Comparison of ENCODE assay signal across 25 cellular contexts in the genomic region with DNA sequence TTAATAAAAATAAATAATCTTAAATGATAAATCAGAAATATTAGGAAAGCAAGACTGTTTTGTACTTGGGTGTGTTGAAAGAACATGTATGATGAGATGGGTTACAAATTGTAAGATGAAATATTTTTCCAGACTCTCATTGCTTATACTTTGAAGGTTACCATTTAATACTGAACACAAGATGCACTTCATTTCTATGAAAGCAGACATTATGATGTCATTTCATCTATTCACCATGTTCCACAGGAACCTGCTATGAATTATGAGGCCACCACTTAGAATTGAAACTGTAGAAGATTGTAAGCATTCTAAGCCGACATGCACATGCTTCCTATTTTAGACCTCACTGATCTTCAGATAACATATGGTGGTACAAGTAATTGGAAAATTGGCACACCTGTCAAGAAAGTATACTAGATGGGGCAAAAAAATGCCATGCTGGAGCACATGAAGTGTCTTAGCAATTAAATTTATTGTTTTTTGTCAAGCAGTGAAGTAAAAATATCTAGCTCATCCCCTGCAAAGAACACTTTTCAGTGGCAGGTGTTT.
DNase-seq lines count a peak whose midpoint lies in the region; ATAC-seq lines count a peak whose summit lies in the region.
"Had no signal": no experiment of that assay in that cellular context is flagged by ENCODE, and none has a peak within 500 bp of the region (broad histone marks: within the 10 kb centered on the region; RNA-seq: fewer than 3 reads in every experiment).

No MANE protein-coding gene starts in this region.

- ATAC-seq in HG03521 (IDR thresholded peaks at IDR 0.05; ENCODE audit: unreplicated experiment) = no peak
- no peak for ATAC-seq in esophagus mucosa
- ATAC-seq: activated CD8-positive, alpha-beta T cell treated with anti-CD3 and anti-CD28 coated beads, Interleukin-2, amount 10 ng/mL, durations not matched to agents 7 days and 5 days; body of pancreas; gastrocnemius medialis; lower lobe of right lung; natural killer cell treated with Interleukin-12 subunit alpha and Interleukin-12 subunit beta and Interleukin-15 and Interleukin-18, amount 100 ng/mL, for 72 hours; Right ventricle myocardium inferior; stimulated activated memory B cell treated with anti-CD40 and anti-IgM and Interleukin-4, amounts not matched to agents 10 μg/mL and 1 μg/mL and 100 μg/mL, for 72 hours had no signal

- peak; percentile 15 for DNase-seq in DMS79 treated with DMSO at 0.1 percent for 48 hours (lab: John Stamatoyannopoulos, UW)
- DNase-seq in NCI-H1105 (lab: John Stamatoyannopoulos, UW) = peak; percentile 26
- peak; percentile 16 for DNase-seq in NCI-H2227 treated with DMSO at 0.1 percent for 48 hours (lab: John Stamatoyannopoulos, UW)
- DNase-seq in cerebellar cortex (ENCODE audit: low spot score) = peak; percentile 57
- DNase-seq in NK-92 (lab: John Stamatoyannopoulos, UW; ENCODE audit: unreplicated experiment) = no peak
- DNase-seq in foreskin melanocyte = no peak
- DNase-seq: activated CD4-positive, alpha-beta T cell treated with anti-CD3 and anti-CD28 coated beads for 4 hours; activated CD8-positive, alpha-beta T cell treated with anti-CD3 and anti-CD28 coated beads, Interleukin-2, amount 10 ng/mL, durations not matched to agents 7 days and 5 days; activated naive CD4-positive, alpha-beta T cell treated with anti-CD3 and anti-CD28 coated beads, Interleukin-2, amount 10 ng/mL, durations not matched to agents 7 days and 5 days; adrenal gland; body of pancreas; cerebellar nuclear complex; DMS153; gastrocnemius medialis; H9; lower lobe of right lung; MG63; NCI-H1694 treated with DMSO at 0.1 percent for 48 hours; PC-9; substantia nigra had no signal

Comparison
In these comparisons a context has a peak if more than half of its experiments do, and no peak if none do; other contexts are left out.
1. DNase-seq: peak in DMS79 treated with DMSO at 0.1 percent for 48 hours (single experiment), NCI-H1105 (single experiment), NCI-H2227 treated with DMSO at 0.1 percent for 48 hours (single experiment) and cerebellar cortex (single experiment); none in NK-92 (single experiment) and foreskin melanocyte (single experiment).